Comparison of ENCODE assay signal across 1 cellular context in genomic region chr3:194779729-194780224, GRCh38.
TF ChIP-seq lines count a peak whose summit lies in the region.

No MANE protein-coding gene starts in this region.

TF ChIP-seq in H1, 55 proteins besides CTCF, POLR2A, EP300 and RAD21 (continued from another document):
- TF ChIP-seq CHD7 (IDR thresholded peaks at IDR 0.05; ENCODE audit: insufficient replicate concordance, low read length) (no peak), GTF2F1 (IDR thresholded peaks at IDR 0.05; ENCODE audit: borderline replicate concordance, low read depth, low read length) (no peak), MAFK (IDR thresholded peaks at IDR 0.05; ENCODE audit: low read depth, low read length) (no peak), TAF1 (IDR thresholded peaks at IDR 0.05; ENCODE audit: low read depth, low read length) (no peak), SIX5 (IDR thresholded peaks at IDR 0.05; ENCODE audit: low read depth, low read length) (no peak), CREB1 (IDR thresholded peaks at IDR 0.05) (no peak), MAX (IDR thresholded peaks at IDR 0.05) (no peak), PHF8 (conservative IDR thresholded peaks at IDR 0.05; ENCODE audit: low read depth, low read length) (no peak)
